In the genomic region with DNA sequence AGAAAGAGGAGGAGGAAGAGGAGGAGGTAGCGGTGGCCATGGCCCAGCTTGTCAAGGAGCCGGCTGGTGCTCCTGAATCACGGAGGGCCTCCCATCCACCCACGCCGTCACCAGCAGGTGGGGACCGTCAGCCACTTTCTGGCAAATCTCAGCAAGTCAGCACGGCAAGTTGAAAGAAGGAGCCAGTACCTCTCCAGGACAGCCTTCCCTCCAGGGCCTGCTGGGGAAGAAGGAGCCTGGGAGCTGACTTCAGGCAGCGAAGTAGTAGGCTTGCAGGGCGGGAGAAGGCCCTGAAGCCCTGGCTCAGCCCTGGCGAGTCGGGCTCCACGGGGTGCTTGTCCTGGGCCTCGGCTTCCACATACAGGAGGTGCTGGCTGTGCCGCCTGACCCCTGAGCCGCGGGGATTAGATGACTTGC, we compare ENCODE assay signal across 8 cellular contexts.
DNase-seq lines count a peak whose midpoint lies in the region; ATAC-seq and TF ChIP-seq lines count a peak whose summit lies in the region.

No MANE protein-coding gene starts in this region.

- peak; percentile 49 for ATAC-seq in central memory CD8-positive, alpha-beta T cell (replicated peaks; ENCODE audit: extremely low read depth, poor library complexity, severe bottlenecking)
- no peak for ATAC-seq in GM18861 (IDR thresholded peaks at IDR 0.05; ENCODE audit: unreplicated experiment)

- H3K4me3 ChIP-seq in lower leg skin (ENCODE audit: low read depth, poor library complexity, severe bottlenecking) = no peak overlapping the region

- WGBS in lower leg skin, 2 donors = 47 to 50% methylated on average over 14 to 16 of the region's 16 CpGs

- H3K27ac Mint-ChIP-seq in central memory CD8-positive, alpha-beta T cell (ENCODE audit: low read depth) = no peak overlapping the region

- H3K4me3 Mint-ChIP-seq in central memory CD8-positive, alpha-beta T cell = no peak overlapping the region

- no peak for TF ChIP-seq POLR2A in lower leg skin (IDR thresholded peaks at IDR 0.05)

- H3K9me3 Mint-ChIP-seq in central memory CD8-positive, alpha-beta T cell = no peaks in the 10 kb centered on the region

- DNase-seq in NCI-H748 (lab: John Stamatoyannopoulos, UW; ENCODE audit: unreplicated experiment) (peak; percentile 9), NCI-H748 treated with DMSO at 0.1 percent for 48 hours (lab: John Stamatoyannopoulos, UW) (no peak), UCSD-AML1 (lab: John Stamatoyannopoulos, UW; ENCODE audit: unreplicated experiment) (peak; percentile 35), lower leg skin (ENCODE audit: low spot score in 2 of 2) (peak; percentile 62 to 92), NCI-H2029 treated with DMSO at 0.1 percent for 48 hours (lab: John Stamatoyannopoulos, UW) (no peak)
- peak; percentile 41 to 45 for DNase-seq in central memory CD8-positive, alpha-beta T cell (ENCODE audit: low spot score in 2 of 2)
- peak; percentile 19 to 43 for DNase-seq in stimulated activated CD8-positive, alpha-beta memory T cell treated with anti-CD3 and anti-CD28 coated beads, Interleukin-15, amount 100 ng/mL, for 48 hours (ENCODE audit: low read depth in 2 of 2)

- H3K27me3 Mint-ChIP-seq in central memory CD8-positive, alpha-beta T cell = peaks cover 9% of the 10 kb centered on the region

- H3K36me3 Mint-ChIP-seq in central memory CD8-positive, alpha-beta T cell (ENCODE audit: insufficient read depth) = no peaks in the 10 kb centered on the region

- intact Hi-C loops in lower leg skin (cut with DNase I; ENCODE audit: low total_unique reads) = loop anchor here (5.0 kb wide), 1 partner anchor 287 kb away; no protein-coding TSS in a partner anchor

- peaks cover 9% of the 10 kb centered on the region for H3K4me1 Mint-ChIP-seq in central memory CD8-positive, alpha-beta T cell

- no peak for TF ChIP-seq CTCF in lower leg skin (IDR thresholded peaks at IDR 0.05)

Comparison
In these comparisons a context has a peak if more than half of its experiments do, and no peak if none do; other contexts are left out.
1. DNase-seq: peak in NCI-H748 (single experiment), UCSD-AML1 (single experiment), central memory CD8-positive, alpha-beta T cell (2 of 2), lower leg skin (2 of 2) and stimulated activated CD8-positive, alpha-beta memory T cell treated with anti-CD3 and anti-CD28 coated beads, Interleukin-15, amount 100 ng/mL, for 48 hours (2 of 2); none in NCI-H748 treated with DMSO at 0.1 percent for 48 hours (single experiment) and NCI-H2029 treated with DMSO at 0.1 percent for 48 hours (single experiment).